ENCODE assay signal across 8 cellular contexts in genomic region chr10:73096452-73097304, GRCh38. TPM values are rescaled to one million over a fixed set of nuclear protein-coding genes. Genes with fewer than 3 reads are reported as not detected.
DNase-seq lines count a peak whose midpoint lies in the region; ATAC-seq and TF ChIP-seq lines count a peak whose summit lies in the region.

TSS of gene P4HA1 (minus strand) at chr10:73096866. CDS start at chr10:73074883, 21,983 bp downstream.

- DNase-seq in GM12864 (ENCODE audit: low read depth) (peak; percentile 93), NCI-H1092 treated with DMSO at 0.1 percent for 48 hours (lab: John Stamatoyannopoulos, UW) (peak; percentile 95), SKM-1 (lab: John Stamatoyannopoulos, UW; ENCODE audit: unreplicated experiment) (peak; percentile 94), glomerular endothelial cell (ENCODE audit: extremely low read depth, low read depth, low spot score) (no peak), osteocyte (ENCODE audit: extremely low spot score, unreplicated experiment) (peak; percentile 100)
- DNase-seq in activated naive CD4-positive, alpha-beta T cell treated with anti-CD3 and anti-CD28 coated beads, Interleukin-2, amount 50 U/mL, for 72 hours (ENCODE audit: low spot score in 2 of 2), result peak; percentile 95 to 96

- H3K27me3 ChIP-seq in thymus (ENCODE audit: control insufficient read depth, insufficient read depth), result no peaks in the 10 kb centered on the region

- H3K9me3 Mint-ChIP-seq in activated naive CD4-positive, alpha-beta T cell treated with anti-CD3 and anti-CD28 coated beads, Interleukin-2, amount 50 U/mL, for 72 hours, result no peaks in the 10 kb centered on the region
- H3K9me3 Mint-ChIP-seq in osteocyte (ENCODE audit: unreplicated experiment), result no peaks in the 10 kb centered on the region

- H3K36me3 Mint-ChIP-seq in activated naive CD4-positive, alpha-beta T cell treated with anti-CD3 and anti-CD28 coated beads, Interleukin-2, amount 50 U/mL, for 72 hours, result peaks cover 0 to 13% of the 10 kb centered on the region in 2 donors
- H3K36me3 Mint-ChIP-seq in osteocyte (ENCODE audit: unreplicated experiment), result no peaks in the 10 kb centered on the region

- H3K27me3 Mint-ChIP-seq in osteocyte (ENCODE audit: unreplicated experiment), result no peaks in the 10 kb centered on the region

- H3K9me3 ChIP-seq in thymus (ENCODE audit: control insufficient read depth), result no peaks in the 10 kb centered on the region

- peaks cover 30% of the 10 kb centered on the region for H3K4me1 Mint-ChIP-seq in osteocyte (ENCODE audit: unreplicated experiment)

- peaks cover 3% of the 10 kb centered on the region for H3K36me3 ChIP-seq in thymus (ENCODE audit: control insufficient read depth, insufficient read depth)

- TF ChIP-seq CTCF in GM12864 (IDR thresholded peaks at IDR 0.05; ENCODE audit: low read depth, low read length, missing control alignments) (peak; percentile 64), osteocyte (IDR thresholded peaks at IDR 0.05) (peak; percentile 76)

- under 1% methylated on average over 75 of the region's 75 CpGs for whole genome bisulfite sequencing in thymus

- H3K4me3 ChIP-seq in GM12864 (ENCODE audit: low read depth, low read length), result peak within 1 kb of the TSS; percentile 90
- H3K4me3 ChIP-seq in thymus (ENCODE audit: low read length), result peak within 1 kb of the TSS; percentile 61

- peak within 1 kb of the TSS; percentile 88 for H3K4me3 Mint-ChIP-seq in osteocyte (ENCODE audit: unreplicated experiment)

- H3K27ac Mint-ChIP-seq in activated naive CD4-positive, alpha-beta T cell treated with anti-CD3 and anti-CD28 coated beads, Interleukin-2, amount 50 U/mL, for 72 hours, result peak within 1 kb of the TSS; percentile 96 to 99
- peak within 1 kb of the TSS; percentile 92 for H3K27ac Mint-ChIP-seq in osteocyte (ENCODE audit: unreplicated experiment)

- ATAC-seq in HG02623 (IDR thresholded peaks at IDR 0.05; ENCODE audit: unreplicated experiment), result peak; percentile 85
- ATAC-seq in activated naive CD4-positive, alpha-beta T cell treated with anti-CD3 and anti-CD28 coated beads, Interleukin-2, amount 50 U/mL, for 72 hours, result peak; percentile 88 to 89

- peak within 1 kb of the TSS; percentile 84 for H3K27ac ChIP-seq in thymus (ENCODE audit: low read depth)

- no peaks in the 10 kb centered on the region for H3K4me1 ChIP-seq in thymus (ENCODE audit: control insufficient read depth, insufficient read depth, low read length)

RNA-seq across cellular contexts. Expression of gene P4HA1, which starts in this region (rescaled TPM):
- total RNA-seq in activated naive CD4-positive, alpha-beta T cell treated with anti-CD3 and anti-CD28 coated beads, Interleukin-2, amount 50 U/mL, for 72 hours, result 10 to 100 TPM in 1 of 2 donors, 1 to 10 TPM in 1; 9.5 to 62.2 TPM
- 82.2 and 83.8 TPM in 2 replicates for total RNA-seq in glomerular endothelial cell
- total RNA-seq in osteocyte, result 101 and 103 TPM in 2 replicates
- 15.7 TPM for polyA plus RNA-seq in thymus
